8 cellular contexts compared by ENCODE assay signal in the genomic region with DNA sequence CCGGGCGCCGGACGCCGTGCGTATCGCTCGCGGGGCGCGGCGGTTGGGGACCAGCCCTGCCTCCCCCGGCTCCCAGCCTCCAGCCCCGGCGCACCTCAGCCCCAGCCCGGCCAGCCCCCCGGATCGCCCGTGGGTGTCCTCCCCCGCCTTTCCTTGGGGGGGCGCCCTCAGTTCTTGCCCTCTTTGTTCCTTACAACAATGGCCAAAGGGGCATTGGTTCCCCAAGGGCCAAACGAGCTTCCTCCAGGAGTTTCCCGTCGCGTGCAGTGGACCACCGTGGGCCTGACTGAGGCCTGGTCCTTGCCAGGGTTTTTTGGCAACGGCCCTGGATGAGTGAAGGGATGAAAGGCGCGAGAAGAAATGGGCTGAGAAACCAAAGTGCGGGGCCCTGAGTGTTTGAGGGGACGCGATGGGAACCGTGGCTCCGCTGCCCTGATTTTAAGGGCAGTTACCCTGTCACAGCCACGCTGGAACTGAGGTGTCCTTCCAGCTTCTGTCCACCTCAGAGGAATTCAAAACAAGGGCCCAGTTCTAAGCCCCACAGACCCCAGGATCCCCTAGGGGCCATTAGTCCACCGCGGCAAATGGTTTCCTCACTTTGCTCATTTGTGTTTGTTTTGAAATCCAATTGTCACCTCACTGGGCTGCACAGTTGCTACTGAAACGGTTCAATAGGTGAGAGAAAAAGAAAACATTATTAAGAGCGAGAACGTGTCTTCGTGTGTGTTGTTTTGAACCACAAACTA. TPM values are rescaled to one million over a fixed set of nuclear protein-coding genes. Genes with fewer than 3 reads are reported as not detected.
DNase-seq lines count a peak whose midpoint lies in the region; ATAC-seq and TF ChIP-seq lines count a peak whose summit lies in the region.

No MANE protein-coding gene starts in this region.

- H3K4me1 ChIP-seq in Loucy (ENCODE audit: insufficient read depth, low read length, poor library complexity, severe bottlenecking) (peaks cover 11% of the 10 kb centered on the region), mesenchymal stem cell (ENCODE audit: control insufficient read depth, insufficient read depth, low read depth, low read length) (peaks cover 8% of the 10 kb centered on the region), OCI-LY7 (ENCODE audit: insufficient read depth, low read length, poor library complexity, severe bottlenecking) (no peaks in the 10 kb centered on the region)

- ATAC-seq in HG03521 (IDR thresholded peaks at IDR 0.05; ENCODE audit: unreplicated experiment), result no peak

- H2BK12ac ChIP-seq in mesenchymal stem cell (ENCODE audit: low read length in 2 of 2), result peak overlapping the region in 1 of 2 experiments; percentile 6

- no peak overlapping the region for H3K23ac ChIP-seq in mesenchymal stem cell (ENCODE audit: low read length in 2 of 2)

- H4K91ac ChIP-seq in mesenchymal stem cell (ENCODE audit: low read length), result no peak overlapping the region

- H3K4me3 ChIP-seq in Loucy (ENCODE audit: low read length, poor library complexity, severe bottlenecking) (peak overlapping the region; percentile 85), choroid plexus epithelial cell (ENCODE audit: low read depth, low read length) (peak overlapping the region; percentile 66), mesenchymal stem cell (ENCODE audit: insufficient read depth in 1 of 2, low read depth in 1 of 2, low read length in 2 of 2) (peak overlapping the region; percentile 75 to 80), OCI-LY7 (ENCODE audit: low read depth, low read length, poor library complexity, severe bottlenecking) (no peak overlapping the region)

- peaks cover 17% of the 10 kb centered on the region for H3K79me1 ChIP-seq in mesenchymal stem cell (replicated peaks; ENCODE audit: low read length, poor library complexity, severe bottlenecking)

- H3K27ac ChIP-seq in mesenchymal stem cell (ENCODE audit: low read length, poor library complexity, severe bottlenecking), result no peak overlapping the region
- H3K27ac ChIP-seq in OCI-LY7 (ENCODE audit: low read depth, low read length, poor library complexity, severe bottlenecking), result no peak overlapping the region

- peaks cover 19% of the 10 kb centered on the region; the same call in 1 of the 2 replicates for H3K79me2 ChIP-seq in Loucy (ENCODE audit: insufficient read depth, low read length)
- no peaks in the 10 kb centered on the region for H3K79me2 ChIP-seq in OCI-LY7 (ENCODE audit: insufficient read depth, low read depth, low read length)

- H2AFZ ChIP-seq in Loucy (ENCODE audit: low read length), result no peak overlapping the region; the same call in 1 of the 2 replicates
- H2AFZ ChIP-seq in mesenchymal stem cell (ENCODE audit: low read depth, low read length), result no peak overlapping the region
- H2AFZ ChIP-seq in OCI-LY7 (ENCODE audit: low read length), result no peak overlapping the region

- TF ChIP-seq CTCF in Loucy (conservative IDR thresholded peaks at IDR 0.05; ENCODE audit: low read length), result peak; percentile 52
- peak; percentile 40 for TF ChIP-seq CTCF in choroid plexus epithelial cell (conservative IDR thresholded peaks at IDR 0.05; ENCODE audit: low read depth, low read length)
- no peak for TF ChIP-seq CTCF in OCI-LY7 (conservative IDR thresholded peaks at IDR 0.05; ENCODE audit: low read length)

- H3K36me3 ChIP-seq in Loucy (ENCODE audit: insufficient read depth, low read length) (no peaks in the 10 kb centered on the region), mesenchymal stem cell (ENCODE audit: control insufficient read depth in 1 of 2, insufficient read depth in 2 of 2, low read depth in 1 of 2, low read length in 2 of 2) (no peaks in the 10 kb centered on the region), OCI-LY7 (ENCODE audit: insufficient read depth, low read length) (no peaks in the 10 kb centered on the region)

- H3K4me2 ChIP-seq in Loucy (ENCODE audit: low read depth, low read length, poor library complexity, severe bottlenecking) (peak overlapping the region; percentile 65), mesenchymal stem cell (ENCODE audit: low read length, poor library complexity, severe bottlenecking) (peak overlapping the region; percentile 52), OCI-LY7 (ENCODE audit: low read length) (no peak overlapping the region)

- H2BK5ac ChIP-seq in mesenchymal stem cell (ENCODE audit: low read depth, low read length, poor library complexity, severe bottlenecking), result no peak overlapping the region

- DNase-seq in Caki2 (ENCODE audit: low read depth) (peak; percentile 11), choroid plexus epithelial cell (ENCODE audit: low read depth) (peak; percentile 11), mesenchymal stem cell (no peak), OCI-LY7 (ENCODE audit: low spot score) (no peak), AML-193 (lab: John Stamatoyannopoulos, UW) (no peak), NCI-H526 treated with DMSO at 0.1 percent for 48 hours (lab: John Stamatoyannopoulos, UW) (no peak)

- POLR2A ChIA-PET in OCI-LY7 (lab: Charles Lee), result no interaction called here

- H3K18ac ChIP-seq in mesenchymal stem cell (ENCODE audit: low read depth in 1 of 2, low read length in 2 of 2), result no peak overlapping the region

- no peak overlapping the region for H4K8ac ChIP-seq in mesenchymal stem cell (ENCODE audit: low read length)

- H3K9me3 ChIP-seq in Loucy (ENCODE audit: insufficient read depth, low read depth, low read length) (no peaks in the 10 kb centered on the region), mesenchymal stem cell (ENCODE audit: control insufficient read depth, low read length) (no peaks in the 10 kb centered on the region), OCI-LY7 (ENCODE audit: low read length) (no peaks in the 10 kb centered on the region)

- H2BK120ac ChIP-seq in mesenchymal stem cell (ENCODE audit: low read depth, low read length), result peak overlapping the region; percentile 9

- no TSS peak for BruUV-seq in OCI-LY7 (replicated peaks; lab: Mats Ljungman, UMichigan)

- H3K9me2 ChIP-seq in Loucy (replicated peaks; ENCODE audit: low read depth, low read length), result no peaks in the 10 kb centered on the region
- H3K9me2 ChIP-seq in OCI-LY7 (ENCODE audit: insufficient read depth, low read length), result no peaks in the 10 kb centered on the region

- WGBS in mesenchymal stem cell, result 23% methylated on average over 38 of the region's 41 CpGs

- in situ Hi-C loops in Caki2 (cut with HindIII; ENCODE audit: low pct_unique_long_range_greater_than_20kb, low sequenced_read_pairs), result no loop called here

- H3K14ac ChIP-seq in mesenchymal stem cell (ENCODE audit: low read length in 2 of 2), result no peak overlapping the region

- H2AK5ac ChIP-seq in mesenchymal stem cell (ENCODE audit: low read length, severe bottlenecking), result peak overlapping the region; percentile 82

- CTCF ChIA-PET in OCI-LY7 (lab: Charles Lee; ENCODE audit: unreplicated experiment), result no interaction called here

- H3K9ac ChIP-seq in Loucy (ENCODE audit: low read depth, low read length, poor library complexity, severe bottlenecking) (peak overlapping the region; percentile 88), mesenchymal stem cell (ENCODE audit: low read length) (peak overlapping the region; percentile 75)

- H3K27me3 ChIP-seq in Loucy (ENCODE audit: insufficient read depth, low read length, poor library complexity, severe bottlenecking), result no peaks in the 10 kb centered on the region
- peaks cover 10 to 19% of the 10 kb centered on the region in 2 experiments for H3K27me3 ChIP-seq in mesenchymal stem cell (ENCODE audit: control insufficient read depth in 1 of 2, insufficient read depth in 1 of 2, low read length in 2 of 2)

- no peaks in the 10 kb centered on the region for H3F3A ChIP-seq in Loucy (ENCODE audit: low read depth)

- no peaks in the 10 kb centered on the region for H4K20me1 ChIP-seq in Loucy (ENCODE audit: insufficient read depth, low read length, poor library complexity, severe bottlenecking)
- no peaks in the 10 kb centered on the region for H4K20me1 ChIP-seq in OCI-LY7 (ENCODE audit: insufficient read depth, low read length)

- intact Hi-C loops in OCI-LY7 (cut with micrococcal nuclease; ENCODE audit: unreplicated experiment), result no loop called here

- no peak overlapping the region for H2BK15ac ChIP-seq in mesenchymal stem cell (ENCODE audit: low read depth, poor library complexity, severe bottlenecking)

- H3K4ac ChIP-seq in mesenchymal stem cell (ENCODE audit: low read depth in 1 of 2, low read length in 2 of 2), result peak overlapping the region in 1 of 2 experiments; percentile 45

RNA-seq across cellular contexts. Expression of a gene that starts 1.4 kb away (rescaled TPM):
- total RNA-seq in Caki2 (2014; rRNA removed; shearing (Covaris generic); ENCODE audit: low replicate concordance), result 29.0 and 29.4 TPM in 2 replicates
- polyA plus RNA-seq in mesenchymal stem cell (2013, experiment 1 of 2), result 11.7 TPM
- polyA plus RNA-seq in mesenchymal stem cell (2013, experiment 2 of 2), result 10.3 TPM
- not detected in 2 replicates for total RNA-seq in OCI-LY7 (2014; rRNA removed; shearing (Covaris generic))
- not detected in 2 replicates for total RNA-seq in OCI-LY7 (2022)

Comparison
In these comparisons a context has a peak if more than half of its experiments do, and no peak if none do; other contexts are left out.
1. DNase-seq: peak in Caki2 (single experiment) and choroid plexus epithelial cell (single experiment); none in mesenchymal stem cell (single experiment), OCI-LY7 (single experiment), AML-193 (0 of 2) and NCI-H526 treated with DMSO at 0.1 percent for 48 hours (single experiment).
2. RNA of a gene that starts 1.4 kb away (total RNA-seq): 29.0 to 29.4 TPM in Caki2; not detected in OCI-LY7; every median in the first group is over 10 times any median in the second.